ENCODE assay signal across 14 cellular contexts in the genomic region with DNA sequence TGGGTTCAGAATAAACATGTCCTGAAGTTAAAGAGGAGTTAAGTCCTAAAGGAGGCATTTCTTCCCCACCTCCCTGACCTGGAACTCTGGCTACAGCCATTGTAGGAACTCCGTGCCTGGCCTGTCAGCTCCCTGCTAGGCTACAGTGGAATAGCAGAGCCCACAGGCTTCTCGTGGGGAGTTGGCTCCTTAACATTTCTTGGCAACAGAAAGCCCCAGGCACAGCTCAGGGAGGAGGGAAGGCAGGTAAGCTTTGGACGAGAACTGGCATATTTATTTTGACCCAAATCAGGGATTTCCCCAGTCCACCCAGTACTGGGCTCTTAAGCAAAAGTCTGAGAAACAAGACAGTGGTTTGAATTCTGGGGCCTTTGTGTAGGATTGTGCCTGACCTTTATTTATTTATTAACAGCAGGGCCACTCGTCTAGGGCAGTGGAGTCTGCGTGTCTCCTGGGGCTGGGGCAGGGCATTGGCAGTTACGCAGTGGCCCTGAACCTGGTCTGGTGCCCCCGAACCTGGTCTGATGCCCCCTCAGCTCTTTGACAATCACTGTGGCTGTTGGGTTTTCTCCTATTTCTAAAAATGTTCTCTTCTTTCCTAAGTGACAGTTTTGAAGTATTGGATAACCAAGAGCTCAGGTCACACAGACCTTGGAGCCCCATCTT. TPM values are rescaled to one million over a fixed set of nuclear protein-coding genes. Genes with fewer than 3 reads are reported as not detected.
DNase-seq lines count a peak whose midpoint lies in the region; ATAC-seq and TF ChIP-seq lines count a peak whose summit lies in the region.
"Had no signal": no experiment of that assay in that cellular context is flagged by ENCODE, and none has a peak within 500 bp of the region (broad histone marks: within the 10 kb centered on the region; RNA-seq: fewer than 3 reads in every experiment).

No MANE protein-coding gene starts in this region.

- H3K9me3 ChIP-seq in T-helper 17 cell (ENCODE audit: control insufficient read depth, low read length, poor library complexity, severe bottlenecking) (no peaks in the 10 kb centered on the region), gastroesophageal sphincter (no peaks in the 10 kb centered on the region), suprapubic skin (no peaks in the 10 kb centered on the region)
- H3K9me3 ChIP-seq: body of pancreas, thoracic aorta had no signal

- H3K4me3 ChIP-seq in gastroesophageal sphincter (no peak overlapping the region), suprapubic skin (no peak overlapping the region)
- H3K4me3 ChIP-seq: body of pancreas, thoracic aorta had no signal

- H3K4me3 Mint-ChIP-seq in activated CD4-positive, alpha-beta T cell treated with anti-CD3 and anti-CD28 coated beads for 36 hours: no peak overlapping the region
- peak overlapping the region; percentile 82 for H3K4me3 Mint-ChIP-seq in T-helper 17 cell

- no peaks in the 10 kb centered on the region for H3K27me3 Mint-ChIP-seq in activated CD4-positive, alpha-beta T cell treated with anti-CD3 and anti-CD28 coated beads for 36 hours
- H3K27me3 Mint-ChIP-seq in T-helper 17 cell: no peaks in the 10 kb centered on the region

- POLR2A ChIA-PET in activated CD4-positive, alpha-beta T cell treated with anti-CD3 and anti-CD28 coated beads for 36 hours (lab: Charles Lee): interaction anchor here (0.6 to 0.7 kb wide), 2 partner anchors 9 to 165 kb away, joined by 3 to 6 read pairs; no protein-coding TSS in a partner anchor

- WGBS in gastroesophageal sphincter (ENCODE audit: low coverage in 1 of 2), 2 donors: 73 to 75% methylated on average over 5 to 6 of the region's 7 CpGs
- 85% methylated on average over 7 of the region's 7 CpGs for WGBS in suprapubic skin

- TF ChIP-seq POLR2A in gastroesophageal sphincter (IDR thresholded peaks at IDR 0.05): no peak
- no peak for TF ChIP-seq POLR2A in suprapubic skin (IDR thresholded peaks at IDR 0.05)

- no peaks in the 10 kb centered on the region for H3K27me3 ChIP-seq in gastroesophageal sphincter
- no peaks in the 10 kb centered on the region for H3K27me3 ChIP-seq in suprapubic skin
- H3K27me3 ChIP-seq: body of pancreas had no signal

- intact Hi-C loops in activated CD4-positive, alpha-beta T cell treated with anti-CD3 and anti-CD28 coated beads for 36 hours (cut with DNase I, micrococcal nuclease): no loop called here

- TF ChIP-seq EP300 in gastroesophageal sphincter (IDR thresholded peaks at IDR 0.05) (no peak), suprapubic skin (IDR thresholded peaks at IDR 0.05) (no peak)

- H3K36me3 ChIP-seq in gastroesophageal sphincter (peaks cover 0 to 73% of the 10 kb centered on the region in 2 donors), suprapubic skin (peaks cover 28% of the 10 kb centered on the region)

- no peaks in the 10 kb centered on the region for H3K4me1 ChIP-seq in gastroesophageal sphincter
- H3K4me1 ChIP-seq in suprapubic skin: peaks cover 6% of the 10 kb centered on the region

- H3K27ac ChIP-seq in gastroesophageal sphincter (peak overlapping the region in 3 of 4 donors; percentile 43 to 51 (median 48)), suprapubic skin (peak overlapping the region; percentile 25)
- H3K27ac ChIP-seq: thoracic aorta had no signal

- peaks cover 91% of the 10 kb centered on the region for H3K4me1 Mint-ChIP-seq in activated CD4-positive, alpha-beta T cell treated with anti-CD3 and anti-CD28 coated beads for 36 hours
- H3K4me1 Mint-ChIP-seq in T-helper 17 cell: peaks cover 60% of the 10 kb centered on the region

- ATAC-seq in activated CD4-positive, alpha-beta T cell treated with anti-CD3 and anti-CD28 coated beads for 36 hours: no peak
- ATAC-seq in T-helper 17 cell (no peak), gastroesophageal sphincter (no peak), HG03460 (IDR thresholded peaks at IDR 0.05; ENCODE audit: unreplicated experiment) (no peak)

- no peaks in the 10 kb centered on the region for H3K9me3 Mint-ChIP-seq in activated CD4-positive, alpha-beta T cell treated with anti-CD3 and anti-CD28 coated beads for 36 hours (ENCODE audit: low read depth)

- peak overlapping the region; percentile 83 for H3K27ac Mint-ChIP-seq in activated CD4-positive, alpha-beta T cell treated with anti-CD3 and anti-CD28 coated beads for 36 hours
- peak overlapping the region; percentile 100 for H3K27ac Mint-ChIP-seq in T-helper 17 cell

- no peak for DNase-seq in activated CD4-positive, alpha-beta T cell treated with anti-CD3 and anti-CD28 coated beads for 36 hours
- DNase-seq in activated CD4-positive, alpha-beta T cell treated with anti-CD3 and anti-CD28 coated beads, Interleukin-2, amount 50 U/mL, for 48 hours: no peak
- DNase-seq in T-helper 17 cell (no peak), suprapubic skin (ENCODE audit: low spot score in 2 of 2) (no peak), dedifferentiated amniotic fluid mesenchymal stem cell (ENCODE audit: extremely low spot score) (no peak), NAMALWA (ENCODE audit: low spot score) (no peak)
- DNase-seq: activated CD4-positive, alpha-beta T cell treated with anti-CD3 and anti-CD28 coated beads, Interleukin-2, amount 50 U/mL, for 1 hour; KG1; NCI-H2171; SHP77 treated with DMSO at 0.1 percent for 48 hours had no signal

- TF ChIP-seq CTCF in gastroesophageal sphincter (IDR thresholded peaks at IDR 0.05) (no peak), suprapubic skin (IDR thresholded peaks at IDR 0.05) (no peak)

- H3K36me3 Mint-ChIP-seq in activated CD4-positive, alpha-beta T cell treated with anti-CD3 and anti-CD28 coated beads for 36 hours (ENCODE audit: low read depth): peaks cover 73% of the 10 kb centered on the region
- peaks cover 5% of the 10 kb centered on the region for H3K36me3 Mint-ChIP-seq in T-helper 17 cell (ENCODE audit: low read depth)

- CTCF ChIA-PET in activated CD4-positive, alpha-beta T cell treated with anti-CD3 and anti-CD28 coated beads for 36 hours (lab: Charles Lee): interaction anchor here (0.6 to 1.0 kb wide), 3 partner anchors 10 to 34 kb away, joined by 3 read pairs; no protein-coding TSS in a partner anchor

RNA-seq across cellular contexts. Expression of a gene that starts 7.9 kb away (rescaled TPM):
- 100 to 1,000 TPM; 107 to 120 TPM for total RNA-seq in activated CD4-positive, alpha-beta T cell treated with anti-CD3 and anti-CD28 coated beads for 36 hours
- total RNA-seq in T-helper 17 cell: 100 to 1,000 TPM; 124 to 141 TPM
- 1 to 10 TPM; 2.5 to 8.7 (median 5.9) TPM for total RNA-seq in gastroesophageal sphincter
- total RNA-seq in suprapubic skin: 10 to 100 TPM in 3 of 4 donors, 1 to 10 TPM in 1; 6.1 to 15.1 (median 12.9) TPM

RNA-seq across cellular contexts. Expression of a gene that starts 9.8 kb away (rescaled TPM):
- 10 to 100 TPM; 42.8 to 52.9 TPM for total RNA-seq in activated CD4-positive, alpha-beta T cell treated with anti-CD3 and anti-CD28 coated beads for 36 hours
- 10 to 100 TPM; 32.2 to 41.0 TPM for total RNA-seq in T-helper 17 cell
- total RNA-seq in gastroesophageal sphincter: 10 to 100 TPM; 11.0 to 23.4 (median 18.1) TPM
- 10 to 100 TPM in 2 of 4 donors, 1 to 10 TPM in 2; 9.3 to 29.3 (median 17.3) TPM for total RNA-seq in suprapubic skin

Comparison
In these comparisons a context has a peak if more than half of its experiments do, and no peak if none do; other contexts are left out.
1. RNA of a gene that starts 7.9 kb away (total RNA-seq): 124 to 141 TPM in T-helper 17 cell and 107 to 120 TPM in activated CD4-positive, alpha-beta T cell treated with anti-CD3 and anti-CD28 coated beads for 36 hours; 6.1 to 15.1 TPM in suprapubic skin and 2.5 to 8.7 TPM in gastroesophageal sphincter; every median in the first group is over 4 times any median in the second.